Comparison of ENCODE assay signal across 8 cellular contexts in the genomic region with DNA sequence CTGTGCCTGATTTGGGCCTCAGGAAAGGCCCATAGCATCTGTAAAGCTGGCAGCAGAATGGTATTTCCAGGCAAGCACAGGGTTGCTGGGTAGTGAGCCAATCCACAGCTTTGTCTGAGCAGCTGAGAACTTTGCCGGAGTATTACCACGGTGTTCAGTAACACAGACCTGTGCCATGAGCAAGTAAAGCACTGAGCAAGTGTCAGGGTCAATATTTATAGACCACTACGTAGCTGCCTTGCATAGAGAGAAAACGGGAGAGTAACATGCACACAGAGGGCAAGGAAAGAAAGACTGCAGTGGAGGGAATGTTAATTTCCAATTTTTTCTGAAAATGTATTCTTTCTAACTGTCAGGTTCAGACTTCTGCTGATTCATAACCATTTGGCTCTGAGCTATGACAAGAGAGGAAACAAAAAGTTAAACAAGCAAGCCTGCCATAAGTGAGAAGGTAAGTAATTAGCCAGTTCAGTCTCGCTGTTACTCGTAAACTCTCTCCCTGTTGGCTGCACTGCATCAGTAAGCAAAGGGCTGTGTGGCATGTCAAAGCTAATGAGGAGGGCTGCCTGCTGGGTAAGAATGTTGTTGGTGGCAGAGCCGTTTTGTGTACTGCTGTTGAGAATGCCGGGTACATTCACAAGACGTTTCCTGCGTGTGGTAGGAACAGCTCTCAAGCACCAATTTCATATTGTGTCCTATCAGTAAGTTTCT.
DNase-seq lines count a peak whose midpoint lies in the region; ATAC-seq and TF ChIP-seq lines count a peak whose summit lies in the region.

No MANE protein-coding gene starts in this region.

- H3K9ac ChIP-seq in stomach smooth muscle (ENCODE audit: low read length in 2 of 2), result peak overlapping the region; percentile 60 to 69

- H3K36me3 ChIP-seq in adrenal gland (replicated peaks in 1 of 2) (no peaks in the 10 kb centered on the region), stomach smooth muscle (ENCODE audit: control insufficient read depth in 2 of 2, insufficient read depth in 2 of 2, low read length in 2 of 2) (no peaks in the 10 kb centered on the region)

- DNase-seq in NCI-H2171 treated with DMSO at 0.1 percent for 48 hours (lab: John Stamatoyannopoulos, UW) (peak; percentile 31), NCI-H2171 (lab: John Stamatoyannopoulos, UW) (no peak), adrenal gland (peak in 4 of 7 donors; percentile 12 to 47 (median 30)), inferior parietal cortex (ENCODE audit: extremely low spot score) (peak; percentile 33), NCI-H1694 treated with DMSO at 0.1 percent for 48 hours (lab: John Stamatoyannopoulos, UW) (no peak)

- 24 to 31% (median 29%) methylated on average over 10 of the region's 10 CpGs for WGBS in adrenal gland, 4 donors

- H3K4me1 ChIP-seq in adrenal gland (replicated peaks in 1 of 2) (peaks cover 0 to 7% of the 10 kb centered on the region in 2 donors), stomach smooth muscle (ENCODE audit: control insufficient read depth, insufficient read depth, low read length) (peaks cover 3% of the 10 kb centered on the region)

- H3K9me3 ChIP-seq in adrenal gland (replicated peaks in 1 of 3) (no peaks in the 10 kb centered on the region), stomach smooth muscle (ENCODE audit: control insufficient read depth in 2 of 2, low read length in 2 of 2) (no peaks in the 10 kb centered on the region)

- TF ChIP-seq POLR2A in adrenal gland (IDR thresholded peaks at IDR 0.05), result peak in 1 of 2 donors; percentile 15

- no peak for TF ChIP-seq CTCF in adrenal gland (IDR thresholded peaks at IDR 0.05)

- H3K27me3 ChIP-seq in adrenal gland (no peaks in the 10 kb centered on the region), stomach smooth muscle (ENCODE audit: control insufficient read depth in 1 of 2, insufficient read depth in 2 of 2, low read length in 2 of 2) (no peaks in the 10 kb centered on the region)

- intact Hi-C loops in adrenal gland (cut with DNase I), result no loop called here

- H3K27ac ChIP-seq in adrenal gland (peak overlapping the region in 3 of 5 donors; percentile 42 to 53 (median 44)), stomach smooth muscle (ENCODE audit: low read length) (peak overlapping the region; percentile 63)

- no peak for ATAC-seq in GM18870 (IDR thresholded peaks at IDR 0.05; ENCODE audit: unreplicated experiment)
- no peak for ATAC-seq in HG02610 (IDR thresholded peaks at IDR 0.05; ENCODE audit: unreplicated experiment)

- H3K4me3 ChIP-seq in adrenal gland, result no peak overlapping the region
- peak overlapping the region; percentile 61 to 70 for H3K4me3 ChIP-seq in stomach smooth muscle (ENCODE audit: low read length in 2 of 2)

Comparison
In these comparisons a context has a peak if more than half of its experiments do, and no peak if none do; other contexts are left out.
1. DNase-seq: peak in NCI-H2171 treated with DMSO at 0.1 percent for 48 hours (single experiment), adrenal gland (4 of 7) and inferior parietal cortex (single experiment); none in NCI-H2171 (single experiment) and NCI-H1694 treated with DMSO at 0.1 percent for 48 hours (single experiment).
2. H3K4me3 ChIP-seq: peak in stomach smooth muscle (2 of 2); none in adrenal gland (0 of 4).